Comparison of ENCODE assay signal across 17 cellular contexts in the genomic region with DNA sequence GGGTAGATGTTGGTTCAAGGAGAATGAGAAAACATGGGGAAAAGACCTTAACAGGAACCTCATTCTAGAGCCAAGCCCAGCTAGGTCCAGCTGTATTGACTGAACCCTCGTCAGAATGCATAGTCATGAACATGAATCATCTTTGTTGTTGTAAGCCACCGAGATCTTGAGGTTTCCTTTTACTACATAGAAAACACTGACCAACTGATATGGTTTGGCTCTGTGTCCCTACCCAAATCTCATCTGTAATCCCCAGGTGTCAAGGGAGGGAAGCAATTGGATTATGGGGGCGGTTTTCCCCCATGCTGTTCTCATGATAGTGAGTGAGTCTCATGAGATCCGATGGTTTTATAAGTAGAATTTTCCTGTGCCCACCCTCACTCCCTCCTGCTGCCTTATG. TPM values are rescaled to one million over a fixed set of nuclear protein-coding genes. Genes with fewer than 3 reads are reported as not detected.
DNase-seq lines count a peak whose midpoint lies in the region; ATAC-seq, FAIRE-seq and TF ChIP-seq lines count a peak whose summit lies in the region.
"Had no signal": no experiment of that assay in that cellular context is flagged by ENCODE, and none has a peak within 500 bp of the region (broad histone marks: within the 10 kb centered on the region; RNA-seq: fewer than 3 reads in every experiment).

No MANE protein-coding gene starts in this region.

- CTCF ChIA-PET in CD4-positive, alpha-beta memory T cell (lab: Charles Lee; ENCODE audit: partially characterized antibody): no interaction called here

- no peaks in the 10 kb centered on the region for H3K36me3 Mint-ChIP-seq in mesothelial cell of epicardium
- H3K36me3 Mint-ChIP-seq in CD4-positive, alpha-beta memory T cell: no peaks in the 10 kb centered on the region
- H3K36me3 Mint-ChIP-seq: memory B cell had no signal

- H3K27me3 ChIP-seq in RWPE2 (ENCODE audit: insufficient read depth, poor library complexity, severe bottlenecking): no peaks in the 10 kb centered on the region
- no peaks in the 10 kb centered on the region for H3K27me3 ChIP-seq in CD4-positive, alpha-beta memory T cell (ENCODE audit: insufficient read depth, low read length)

- H3K36me3 ChIP-seq in RWPE2 (ENCODE audit: low read depth): no peaks in the 10 kb centered on the region
- H3K36me3 ChIP-seq in CD4-positive, alpha-beta memory T cell (ENCODE audit: insufficient read depth, low read length): no peaks in the 10 kb centered on the region

- FAIRE-seq in urothelium cell line (lab: Jason Lieb, UNC): no peak

- H3K27ac Mint-ChIP-seq in mesothelial cell of epicardium: no peak overlapping the region
- peak overlapping the region in 1 of 7 donors; percentile 38 for H3K27ac Mint-ChIP-seq in CD4-positive, alpha-beta memory T cell
- H3K27ac Mint-ChIP-seq: activated CD8-positive, alpha-beta T cell treated with anti-CD3 and anti-CD28 coated beads for 36 hours; memory B cell; T-helper 17 cell had no signal

- H3K4me3 ChIP-seq in RWPE2 (ENCODE audit: severe bottlenecking): no peak overlapping the region
- H3K4me3 ChIP-seq in CD4-positive, alpha-beta memory T cell (ENCODE audit: low read length in 2 of 2): no peak overlapping the region

- H3K27me3 Mint-ChIP-seq in mesothelial cell of epicardium (ENCODE audit: low read depth): peaks cover 31% of the 10 kb centered on the region
- peaks cover 17 to 21% of the 10 kb centered on the region in 2 donors for H3K27me3 Mint-ChIP-seq in CD4-positive, alpha-beta memory T cell

- ATAC-seq in RWPE2 (ENCODE audit: low read depth): peak; percentile 49; the same call in 1 of the 3 replicates
- peak; percentile 35 for ATAC-seq in esophagus mucosa
- no peak for ATAC-seq in GM21576 (IDR thresholded peaks at IDR 0.05; ENCODE audit: unreplicated experiment)
- ATAC-seq: activated CD8-positive, alpha-beta T cell treated with anti-CD3 and anti-CD28 coated beads for 36 hours; T-helper 17 cell had no signal

- H3K9me3 Mint-ChIP-seq in mesothelial cell of epicardium: no peaks in the 10 kb centered on the region
- H3K9me3 Mint-ChIP-seq in CD4-positive, alpha-beta memory T cell: no peaks in the 10 kb centered on the region
- H3K9me3 Mint-ChIP-seq: activated CD8-positive, alpha-beta T cell treated with anti-CD3 and anti-CD28 coated beads for 36 hours; memory B cell had no signal

- H3K4me1 Mint-ChIP-seq in mesothelial cell of epicardium: no peaks in the 10 kb centered on the region
- H3K4me1 Mint-ChIP-seq in CD4-positive, alpha-beta memory T cell: no peaks in the 10 kb centered on the region
- H3K4me1 Mint-ChIP-seq: memory B cell had no signal

- H3K4me1 ChIP-seq in RWPE2 (ENCODE audit: insufficient read depth, poor library complexity, severe bottlenecking): no peaks in the 10 kb centered on the region
- H3K4me1 ChIP-seq in CD4-positive, alpha-beta memory T cell (ENCODE audit: insufficient read depth, low read length): no peaks in the 10 kb centered on the region

- POLR2A ChIA-PET in CD4-positive, alpha-beta memory T cell (lab: Charles Lee; ENCODE audit: partially characterized antibody): no interaction called here

- H3K4me3 Mint-ChIP-seq in mesothelial cell of epicardium: no peak overlapping the region
- no peak overlapping the region for H3K4me3 Mint-ChIP-seq in CD4-positive, alpha-beta memory T cell
- H3K4me3 Mint-ChIP-seq: activated CD8-positive, alpha-beta T cell treated with anti-CD3 and anti-CD28 coated beads for 36 hours; memory B cell; T-helper 17 cell had no signal

- intact Hi-C loops in CD4-positive, alpha-beta memory T cell (cut with micrococcal nuclease): no loop called here

- no peaks in the 10 kb centered on the region for H3K9me3 ChIP-seq in RWPE2 (ENCODE audit: severe bottlenecking)
- no peaks in the 10 kb centered on the region for H3K9me3 ChIP-seq in CD4-positive, alpha-beta memory T cell (ENCODE audit: control insufficient read depth in 1 of 2, low read length in 2 of 2)

- TF ChIP-seq CTCF in RWPE2 (IDR thresholded peaks at IDR 0.05; ENCODE audit: poor library complexity, severe bottlenecking) (no peak), mesothelial cell of epicardium (IDR thresholded peaks at IDR 0.05; ENCODE audit: unreplicated experiment) (no peak)

- no peak overlapping the region for H3K27ac ChIP-seq in RWPE2 (ENCODE audit: poor library complexity, severe bottlenecking)
- H3K27ac ChIP-seq in CD4-positive, alpha-beta memory T cell (ENCODE audit: low read depth, low read length): no peak overlapping the region

- DNase-seq in NOMO-1 treated with DMSO at 0.1 percent for 48 hours (lab: John Stamatoyannopoulos, UW; ENCODE audit: unreplicated experiment): peak; percentile 14
- no peak for DNase-seq in NOMO-1 (lab: John Stamatoyannopoulos, UW; ENCODE audit: unreplicated experiment in 2 of 2)
- no peak for DNase-seq in RWPE2 (ENCODE audit: low spot score)
- DNase-seq in urothelium cell line (ENCODE audit: low spot score): peak; percentile 42
- DNase-seq in mesothelial cell of epicardium (ENCODE audit: low spot score in 2 of 2, unreplicated experiment in 2 of 2): no peak
- no peak for DNase-seq in CD4-positive, alpha-beta memory T cell
- DNase-seq: 8988T; activated CD8-positive, alpha-beta T cell treated with anti-CD3 and anti-CD28 coated beads for 36 hours; activated effector memory CD4-positive, alpha-beta T cell treated with anti-CD3 and anti-CD28 coated beads, Interleukin-2, amount 50 U/mL, for 16 hours; NCI-H2171 treated with DMSO at 0.1 percent for 48 hours; nucleus accumbens; stimulated activated CD4-positive, alpha-beta T cell treated with anti-CD3 and anti-CD28 coated beads, Interleukin-12 subunit alpha, Interleukin-12 subunit beta, amount 100 ng/mL, for 4 hours; T-helper 17 cell had no signal

RNA-seq across cellular contexts. Expression of a gene that starts 19.4 kb away (rescaled TPM):
- total RNA-seq in esophagus mucosa: not detected
- total RNA-seq in mesothelial cell of epicardium: not detected in 3 replicates
- not detected for total RNA-seq in CD4-positive, alpha-beta memory T cell
- not detected for polyA plus RNA-seq in CD4-positive, alpha-beta memory T cell
- total RNA-seq: activated CD8-positive, alpha-beta T cell treated with anti-CD3 and anti-CD28 coated beads for 36 hours; cardiac septum; T-helper 17 cell had no signal

RNA-seq across cellular contexts. Expression of a gene that starts 38.8 kb away (rescaled TPM):
- 21.2 TPM for total RNA-seq in esophagus mucosa
- 279 to 299 TPM (median 289 TPM) in 3 replicates for total RNA-seq in mesothelial cell of epicardium
- total RNA-seq in CD4-positive, alpha-beta memory T cell: 100 to 1,000 TPM; 145 to 152 TPM
- 10 to 100 TPM in 1 of 2 donors, 1 to 10 TPM in 1; 4.0 to 10.2 TPM for polyA plus RNA-seq in CD4-positive, alpha-beta memory T cell

RNA-seq across cellular contexts. Expression of a gene that starts 46.8 kb away (rescaled TPM):
- 0.24 TPM for total RNA-seq in esophagus mucosa
- not detected in 3 replicates for total RNA-seq in mesothelial cell of epicardium
- total RNA-seq in CD4-positive, alpha-beta memory T cell: not detected
- not detected for polyA plus RNA-seq in CD4-positive, alpha-beta memory T cell
- total RNA-seq: activated CD8-positive, alpha-beta T cell treated with anti-CD3 and anti-CD28 coated beads for 36 hours; T-helper 17 cell had no signal

Comparison
In these comparisons a context has a peak if more than half of its experiments do, and no peak if none do; other contexts are left out.
1. DNase-seq: peak in NOMO-1 treated with DMSO at 0.1 percent for 48 hours (single experiment) and urothelium cell line (single experiment); none in NOMO-1 (0 of 2), RWPE2 (single experiment), mesothelial cell of epicardium (0 of 2) and CD4-positive, alpha-beta memory T cell (0 of 5).